14 cellular contexts compared by ENCODE assay signal in genomic region chr1:57770236-57770635, GRCh38.
"Had no signal": no experiment of that assay in that cellular context is flagged by ENCODE, and none has a peak within 500 bp of the region (broad histone marks: within the 10 kb centered on the region; RNA-seq: fewer than 3 reads in every experiment).

No MANE protein-coding gene starts in this region.

- ATAC-seq: gastrocnemius medialis, heart right ventricle, left cardiac atrium, left lung, left ventricle myocardium superior, lower lobe of right lung, mucosa of descending colon had no signal

- DNase-seq: dorsolateral prefrontal cortex; effector CD4-positive, alpha-beta T cell; effector memory CD4-positive, alpha-beta T cell; gastrocnemius medialis; glutamatergic neuron; head of caudate nucleus; heart right ventricle; hippocampal formation; left cardiac atrium; left lung; left ventricle myocardium superior; lower lobe of right lung; mucosa of descending colon; naive B cell had no signal
